Comparison of ENCODE assay signal across 22 cellular contexts in genomic region chr6:144304223-144304848, GRCh38.
"Had no signal": no experiment of that assay in that cellular context is flagged by ENCODE, and none has a peak within 500 bp of the region (broad histone marks: within the 10 kb centered on the region; RNA-seq: fewer than 3 reads in every experiment).

No MANE protein-coding gene starts in this region.

- DNase-seq: colonic mucosa; dermis blood vessel endothelial cell; endodermal cell; erythroblast; foreskin keratinocyte; kidney; left cardiac atrium; left ventricle myocardium superior; mesenchymal stem cell; naive B cell; posterior cingulate gyrus; sigmoid colon; stimulated activated CD4-positive, alpha-beta T cell treated with anti-CD3 and anti-CD28 coated beads, Interleukin-2, amount 100 ng/mL, for 24 hours; stimulated activated CD4-positive, alpha-beta T cell treated with anti-CD3 and anti-CD28 coated beads, Interleukin-4, amount 100 ng/mL, for 4 hours; stimulated activated naive CD4-positive, alpha-beta T cell; stomach; substantia nigra; transverse colon had no signal

- H3K4me3 ChIP-seq: colonic mucosa, lung, sigmoid colon, skin epidermis, stomach, thoracic aorta, transverse colon had no signal

- H3K27me3 ChIP-seq: colonic mucosa, foreskin keratinocyte, sigmoid colon, stomach, transverse colon had no signal

- H3K36me3 ChIP-seq: colonic mucosa, transverse colon had no signal

- H3K9me3 Mint-ChIP-seq: endodermal cell, neural crest cell had no signal

- H3K4me3 Mint-ChIP-seq: endodermal cell, naive B cell, neural crest cell had no signal

- ATAC-seq: foreskin keratinocyte, left cardiac atrium, left ventricle myocardium superior had no signal

- H3K4me1 ChIP-seq: colonic mucosa, foreskin keratinocyte, sigmoid colon had no signal

- H3K27ac Mint-ChIP-seq: endodermal cell had no signal

- H3K9me3 ChIP-seq: colonic mucosa, sigmoid colon, stomach, thoracic aorta, transverse colon had no signal
